ENCODE assay signal across 1 cellular context in the genomic region with DNA sequence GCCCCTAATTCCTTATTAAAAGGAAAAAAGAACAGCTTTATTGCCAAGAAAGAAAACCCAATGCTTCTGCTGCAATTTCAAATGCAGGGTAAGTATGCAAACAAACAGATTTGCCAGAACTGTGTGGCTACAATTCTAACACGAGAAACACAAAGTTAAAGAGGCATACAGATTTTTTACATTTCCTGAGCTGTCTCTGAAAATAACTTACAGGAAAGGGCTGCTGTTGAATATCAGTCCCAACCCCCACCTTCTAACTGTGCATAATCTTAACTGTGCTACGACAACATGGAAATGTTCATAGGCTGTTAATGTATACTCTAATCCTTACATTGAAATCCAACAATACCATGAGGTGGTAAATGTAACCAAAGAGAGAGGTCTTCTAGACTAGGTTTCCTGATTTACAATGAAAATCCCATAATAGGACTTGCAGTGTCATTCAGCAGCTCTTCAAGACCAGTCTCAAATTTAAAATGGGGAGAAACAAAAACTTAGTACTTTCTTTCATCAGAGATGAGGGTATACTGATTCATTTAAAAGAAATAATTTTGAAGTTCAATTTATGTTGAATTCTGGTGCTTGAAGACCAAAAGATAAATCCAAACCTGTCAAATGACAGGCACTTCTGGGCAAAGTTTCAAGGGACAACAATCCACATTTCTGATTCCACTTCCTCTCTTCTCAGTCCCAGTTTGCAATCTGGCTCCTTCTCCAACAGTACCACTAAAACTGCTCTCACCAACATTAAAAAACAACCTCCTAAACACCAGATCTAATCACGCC.
TF ChIP-seq lines count a peak whose summit lies in the region.

No MANE protein-coding gene starts in this region.

TF ChIP-seq in SK-N-SH, 30 proteins besides CTCF, POLR2A, EP300 and RAD21 (continued from another document):
- TF ChIP-seq, protein P1, sequence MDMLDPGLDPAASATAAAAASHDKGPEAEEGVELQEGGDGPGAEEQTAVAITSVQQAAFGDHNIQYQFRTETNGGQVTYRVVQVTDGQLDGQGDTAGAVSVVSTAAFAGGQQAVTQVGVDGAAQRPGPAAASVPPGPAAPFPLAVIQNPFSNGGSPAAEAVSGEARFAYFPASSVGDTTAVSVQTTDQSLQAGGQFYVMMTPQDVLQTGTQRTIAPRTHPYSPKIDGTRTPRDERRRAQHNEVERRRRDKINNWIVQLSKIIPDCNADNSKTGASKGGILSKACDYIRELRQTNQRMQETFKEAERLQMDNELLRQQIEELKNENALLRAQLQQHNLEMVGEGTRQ (IDR thresholded peaks at IDR 0.05; ENCODE audit: borderline replicate concordance, low read depth, low read length): no peak
- TF ChIP-seq POLR2AphosphoS5 (IDR thresholded peaks at IDR 0.05; ENCODE audit: low read depth, low read length): no peak; the same call in 1 of the 2 replicates
- TF ChIP-seq REST (IDR thresholded peaks at IDR 0.05; ENCODE audit: low read depth, low read length): no peak
- no peak for TF ChIP-seq GABPA (IDR thresholded peaks at IDR 0.05; ENCODE audit: low read depth)
- no peak for TF ChIP-seq MAX (IDR thresholded peaks at IDR 0.05; ENCODE audit: low read depth)
- TF ChIP-seq MEF2A (IDR thresholded peaks at IDR 0.05; ENCODE audit: borderline replicate concordance, low read depth): no peak
- no peak for TF ChIP-seq RCOR1 (IDR thresholded peaks at IDR 0.05; ENCODE audit: low read length)
- TF ChIP-seq SIN3A (IDR thresholded peaks at IDR 0.05; ENCODE audit: borderline replicate concordance, low read depth, low read length): no peak
- TF ChIP-seq CHD2 (IDR thresholded peaks at IDR 0.05; ENCODE audit: low read length, partially characterized antibody): no peak
- TF ChIP-seq EZH2phosphoT487 (IDR thresholded peaks at IDR 0.05; ENCODE audit: borderline replicate concordance, low read depth): no peak
- peak; percentile 34; the same call in 1 of the 2 replicates for TF ChIP-seq NFIC (IDR thresholded peaks at IDR 0.05; ENCODE audit: borderline replicate concordance)
- TF ChIP-seq PBX3 (IDR thresholded peaks at IDR 0.05): peak; percentile 67; the same call in 1 of the 2 replicates
- no peak for TF ChIP-seq MXI1 (IDR thresholded peaks at IDR 0.05; ENCODE audit: low read depth, low read length)
